8 cellular contexts compared by ENCODE assay signal in genomic region chr2:19247186-19247585, GRCh38.
"Had no signal": no experiment of that assay in that cellular context is flagged by ENCODE, and none has a peak within 500 bp of the region (broad histone marks: within the 10 kb centered on the region; RNA-seq: fewer than 3 reads in every experiment).

No MANE protein-coding gene starts in this region.

- H3K27ac Mint-ChIP-seq: HFFc6, IgD-negative memory B cell had no signal

- H3K9me3 Mint-ChIP-seq: HFFc6, IgD-negative memory B cell had no signal

- H3K36me3 Mint-ChIP-seq: IgD-negative memory B cell had no signal

- DNase-seq: GM23248, GOT3, H7, HFFc6, KBM-7 had no signal

- H3K36me3 ChIP-seq: HAP-1 had no signal

- H3K4me3 ChIP-seq: GM23248, HAP-1 had no signal

- ATAC-seq: HCT116 had no signal

- H2AFZ ChIP-seq: GM23248 had no signal

- H3K4me3 Mint-ChIP-seq: HFFc6, IgD-negative memory B cell had no signal

- H3K4me1 Mint-ChIP-seq: IgD-negative memory B cell had no signal

- H3K27ac ChIP-seq: GM23248 had no signal

- H3K9ac ChIP-seq: GM23248 had no signal

- H3K9me3 ChIP-seq: HAP-1 had no signal
